In the genomic region with DNA sequence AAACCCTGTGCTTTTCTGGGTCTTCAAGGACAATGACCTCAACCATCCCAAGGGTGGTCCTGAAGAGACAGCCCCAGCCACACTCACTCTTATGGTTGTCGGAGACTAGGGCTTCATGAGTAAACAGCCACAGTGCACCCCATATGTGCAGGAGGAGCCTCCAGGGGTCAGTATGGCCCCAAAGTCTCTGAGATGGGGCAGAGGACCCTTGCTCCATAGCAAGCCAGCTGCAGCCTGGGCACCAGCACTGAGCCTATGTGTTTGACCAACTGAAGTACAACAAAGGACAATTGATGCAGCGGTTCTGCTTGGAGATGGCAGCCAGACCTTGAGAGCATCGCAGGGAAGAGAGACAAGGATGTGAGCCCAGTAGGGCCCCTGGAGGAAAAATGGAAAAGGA, we compare ENCODE assay signal across 22 cellular contexts.
"Had no signal": no experiment of that assay in that cellular context is flagged by ENCODE, and none has a peak within 500 bp of the region (broad histone marks: within the 10 kb centered on the region; RNA-seq: fewer than 3 reads in every experiment).

No MANE protein-coding gene starts in this region.

- H3K27ac Mint-ChIP-seq: activated CD4-positive, alpha-beta T cell treated with anti-CD3 and anti-CD28 coated beads, Interleukin-2, amount 10 ng/mL, durations not matched to agents 7 days and 5 days; activated CD8-positive, alpha-beta T cell treated with anti-CD3 and anti-CD28 coated beads, Interleukin-2, amount 10 ng/mL, durations not matched to agents 7 days and 5 days; activated naive CD4-positive, alpha-beta T cell treated with anti-CD3 and anti-CD28 coated beads for 36 hours; activated T-cell treated with anti-CD3 and anti-CD28 coated beads, Interleukin-2, amount 50 U/mL, for 24 hours; stimulated activated effector memory CD8-positive, alpha-beta T cell treated with anti-CD3 and anti-CD28 coated beads, Interleukin-12 subunit alpha, Interleukin-12 subunit beta, amount 100 ng/mL, for 72 hours; T-helper 2 cell treated with Interferon-gamma antibody and Interleukin-4, amounts not matched to agents 5 μg/mL and 100 μg/mL, for 36 hours had no signal

- H3K4me1 ChIP-seq: body of pancreas, foreskin keratinocyte, left lung, psoas muscle, stomach had no signal

- H3K27me3 ChIP-seq: body of pancreas, dorsolateral prefrontal cortex had no signal

- DNase-seq: activated CD4-positive, alpha-beta T cell treated with anti-CD3 and anti-CD28 coated beads, Interleukin-2, amount 10 ng/mL, durations not matched to agents 7 days and 5 days; activated CD4-positive, CD25-positive, alpha-beta regulatory T cell; activated CD8-positive, alpha-beta T cell treated with anti-CD3 and anti-CD28 coated beads, Interleukin-2, amount 10 ng/mL, durations not matched to agents 7 days and 5 days; activated naive CD4-positive, alpha-beta T cell treated with anti-CD3 and anti-CD28 coated beads for 36 hours; activated T-cell treated with anti-CD3 and anti-CD28 coated beads, Interleukin-2, amount 50 U/mL, for 24 hours; body of pancreas; foreskin keratinocyte; left lung; mammary epithelial cell; psoas muscle; stimulated activated CD4-positive, alpha-beta T cell treated with anti-CD3 and anti-CD28 coated beads, Interleukin-4, amount 100 ng/mL, for 1 hour; stomach; trophoblast cell had no signal

- H3K27me3 Mint-ChIP-seq: activated CD4-positive, alpha-beta T cell treated with anti-CD3 and anti-CD28 coated beads, Interleukin-2, amount 10 ng/mL, durations not matched to agents 7 days and 5 days had no signal

- H3K36me3 ChIP-seq: left lung, stomach had no signal

- H3K36me3 Mint-ChIP-seq: stimulated activated effector memory CD8-positive, alpha-beta T cell treated with anti-CD3 and anti-CD28 coated beads, Interleukin-12 subunit alpha, Interleukin-12 subunit beta, amount 100 ng/mL, for 72 hours had no signal

- FAIRE-seq: colon, TTC549 had no signal

- H3K4me2 ChIP-seq: smooth muscle cell had no signal

- ATAC-seq: activated CD8-positive, alpha-beta T cell treated with anti-CD3 and anti-CD28 coated beads, Interleukin-2, amount 10 ng/mL, durations not matched to agents 7 days and 5 days; body of pancreas; foreskin keratinocyte; left lung; psoas muscle; sciatic nerve; stimulated activated effector memory CD8-positive, alpha-beta T cell treated with anti-CD3 and anti-CD28 coated beads, Interleukin-12 subunit alpha, Interleukin-12 subunit beta, amount 100 ng/mL, for 72 hours had no signal

- H3K9me3 ChIP-seq: body of pancreas, left lung, psoas muscle, stomach had no signal

- H3K4me3 ChIP-seq: body of pancreas, dorsolateral prefrontal cortex, left lung, psoas muscle, smooth muscle cell, stomach had no signal

- H3K27ac ChIP-seq: body of pancreas, dorsolateral prefrontal cortex, epithelial cell of prostate, foreskin keratinocyte, left lung, psoas muscle, stomach had no signal

- H3K4me3 Mint-ChIP-seq: activated CD4-positive, alpha-beta T cell treated with anti-CD3 and anti-CD28 coated beads, Interleukin-2, amount 10 ng/mL, durations not matched to agents 7 days and 5 days; activated CD8-positive, alpha-beta T cell treated with anti-CD3 and anti-CD28 coated beads, Interleukin-2, amount 10 ng/mL, durations not matched to agents 7 days and 5 days; activated naive CD4-positive, alpha-beta T cell treated with anti-CD3 and anti-CD28 coated beads for 36 hours; activated T-cell treated with anti-CD3 and anti-CD28 coated beads, Interleukin-2, amount 50 U/mL, for 24 hours; neural crest cell; stimulated activated effector memory CD8-positive, alpha-beta T cell treated with anti-CD3 and anti-CD28 coated beads, Interleukin-12 subunit alpha, Interleukin-12 subunit beta, amount 100 ng/mL, for 72 hours; T-helper 2 cell treated with Interferon-gamma antibody and Interleukin-4, amounts not matched to agents 5 μg/mL and 100 μg/mL, for 36 hours had no signal
